In genomic region chr1:200258447-200259375, GRCh38 we compare ENCODE assay signal across 1 cellular context.
TF ChIP-seq lines count a peak whose summit lies in the region.

No MANE protein-coding gene starts in this region.

TF ChIP-seq in HepG2, 621 proteins besides CTCF, POLR2A, EP300 and RAD21 (continued from another document):
- TF ChIP-seq ZNF276 (CRISPR knock-in tag; IDR thresholded peaks at IDR 0.05; ENCODE audit: low read depth) = no peak
- no peak for TF ChIP-seq ZKSCAN5 (CRISPR knock-in tag; IDR thresholded peaks at IDR 0.05)
- TF ChIP-seq, protein P1, sequence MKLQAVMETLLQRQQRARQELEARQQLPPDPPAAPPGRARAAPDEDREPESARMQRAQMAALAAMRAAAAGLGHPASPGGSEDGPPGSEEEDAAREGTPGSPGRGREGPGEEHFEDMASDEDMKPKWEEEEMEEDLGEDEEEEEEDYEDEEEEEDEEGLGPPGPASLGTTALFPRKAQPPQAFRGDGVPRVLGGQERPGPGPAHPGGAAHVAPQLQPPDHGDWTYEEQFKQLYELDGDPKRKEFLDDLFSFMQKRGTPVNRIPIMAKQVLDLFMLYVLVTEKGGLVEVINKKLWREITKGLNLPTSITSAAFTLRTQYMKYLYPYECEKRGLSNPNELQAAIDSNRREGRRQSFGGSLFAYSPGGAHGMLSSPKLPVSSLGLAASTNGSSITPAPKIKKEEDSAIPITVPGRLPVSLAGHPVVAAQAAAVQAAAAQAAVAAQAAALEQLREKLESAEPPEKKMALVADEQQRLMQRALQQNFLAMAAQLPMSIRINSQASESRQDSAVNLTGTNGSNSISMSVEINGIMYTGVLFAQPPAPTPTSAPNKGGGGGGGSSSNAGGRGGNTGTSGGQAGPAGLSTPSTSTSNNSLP (IDR thresholded peaks at IDR 0.05; ENCODE audit: low read depth, low read length) = peak; percentile 85
- TF ChIP-seq NCOA5 (CRISPR knock-in tag; IDR thresholded peaks at IDR 0.05) = no peak
- TF ChIP-seq ZBTB34 (CRISPR knock-in tag; IDR thresholded peaks at IDR 0.05) = no peak
- TF ChIP-seq TGIF2 (CRISPR knock-in tag; IDR thresholded peaks at IDR 0.05) = no peak
- no peak for TF ChIP-seq ZKSCAN1 (IDR thresholded peaks at IDR 0.05; ENCODE audit: low read length)
- TF ChIP-seq GTF2F1 (IDR thresholded peaks at IDR 0.05; ENCODE audit: low read length) = no peak
- no peak for TF ChIP-seq E2F2 (CRISPR knock-in tag; IDR thresholded peaks at IDR 0.05; ENCODE audit: borderline replicate concordance)
- no peak for TF ChIP-seq ZNF776 (CRISPR knock-in tag; IDR thresholded peaks at IDR 0.05)
- TF ChIP-seq, protein P2, sequence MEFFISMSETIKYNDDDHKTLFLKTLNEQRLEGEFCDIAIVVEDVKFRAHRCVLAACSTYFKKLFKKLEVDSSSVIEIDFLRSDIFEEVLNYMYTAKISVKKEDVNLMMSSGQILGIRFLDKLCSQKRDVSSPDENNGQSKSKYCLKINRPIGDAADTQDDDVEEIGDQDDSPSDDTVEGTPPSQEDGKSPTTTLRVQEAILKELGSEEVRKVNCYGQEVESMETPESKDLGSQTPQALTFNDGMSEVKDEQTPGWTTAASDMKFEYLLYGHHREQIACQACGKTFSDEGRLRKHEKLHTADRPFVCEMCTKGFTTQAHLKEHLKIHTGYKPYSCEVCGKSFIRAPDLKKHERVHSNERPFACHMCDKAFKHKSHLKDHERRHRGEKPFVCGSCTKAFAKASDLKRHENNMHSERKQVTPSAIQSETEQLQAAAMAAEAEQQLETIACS (CRISPR knock-in tag; IDR thresholded peaks at IDR 0.05) = no peak
- TF ChIP-seq ZSCAN25 (CRISPR knock-in tag; IDR thresholded peaks at IDR 0.05) = no peak
- no peak for TF ChIP-seq ZNF124 (CRISPR knock-in tag; IDR thresholded peaks at IDR 0.05)
- 0 out of 2 replicates have a peak, but pooled peaks have one; percentile 18 for TF ChIP-seq GATAD2A (CRISPR knock-in tag; IDR thresholded peaks at IDR 0.05)
- TF ChIP-seq SP4 (CRISPR knock-in tag; IDR thresholded peaks at IDR 0.05) = no peak
- no peak for TF ChIP-seq AKAP8 (CRISPR knock-in tag; IDR thresholded peaks at IDR 0.05)
- no peak for TF ChIP-seq ZNF382 (CRISPR knock-in tag; IDR thresholded peaks at IDR 0.05; ENCODE audit: borderline replicate concordance)
- no peak for TF ChIP-seq MAFF (IDR thresholded peaks at IDR 0.05; ENCODE audit: low read depth, low read length)
- no peak for TF ChIP-seq IRX3 (CRISPR knock-in tag; IDR thresholded peaks at IDR 0.05; ENCODE audit: borderline replicate concordance, low read depth)
- no peak for TF ChIP-seq ZNF451 (CRISPR knock-in tag; IDR thresholded peaks at IDR 0.05)
- TF ChIP-seq HNRNPH1 (optimal IDR thresholded peaks at IDR 0.05; ENCODE audit: low read depth, low read length) = no peak
- TF ChIP-seq ZNF572 (CRISPR knock-in tag; IDR thresholded peaks at IDR 0.05) = no peak
- no peak for TF ChIP-seq ZSCAN31 (CRISPR knock-in tag; IDR thresholded peaks at IDR 0.05; ENCODE audit: low read depth)
- no peak for TF ChIP-seq ZNF331 (CRISPR knock-in tag; IDR thresholded peaks at IDR 0.05)
- TF ChIP-seq SOX13 (IDR thresholded peaks at IDR 0.05) = no peak
- TF ChIP-seq SOX13 (CRISPR knock-in tag; conservative IDR thresholded peaks at IDR 0.05 in 1 of 2, IDR thresholded peaks at IDR 0.05 in 1 of 2) = no peak
- peak; percentile 70 for TF ChIP-seq STAG1 (CRISPR knock-in tag; IDR thresholded peaks at IDR 0.05)
- TF ChIP-seq, protein P3, sequence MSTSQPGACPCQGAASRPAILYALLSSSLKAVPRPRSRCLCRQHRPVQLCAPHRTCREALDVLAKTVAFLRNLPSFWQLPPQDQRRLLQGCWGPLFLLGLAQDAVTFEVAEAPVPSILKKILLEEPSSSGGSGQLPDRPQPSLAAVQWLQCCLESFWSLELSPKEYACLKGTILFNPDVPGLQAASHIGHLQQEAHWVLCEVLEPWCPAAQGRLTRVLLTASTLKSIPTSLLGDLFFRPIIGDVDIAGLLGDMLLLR (CRISPR knock-in tag; IDR thresholded peaks at IDR 0.05) = no peak
- no peak for TF ChIP-seq GLI4 (CRISPR knock-in tag; IDR thresholded peaks at IDR 0.05; ENCODE audit: borderline replicate concordance)
- TF ChIP-seq ZNF773 (CRISPR knock-in tag; IDR thresholded peaks at IDR 0.05; ENCODE audit: borderline replicate concordance) = no peak
- no peak for TF ChIP-seq ZFP36L1 (CRISPR knock-in tag; IDR thresholded peaks at IDR 0.05)
